ENCODE assay signal across 1 cellular context in genomic region chr1:108560143-108560429, GRCh38.
TF ChIP-seq lines count a peak whose summit lies in the region.

No MANE protein-coding gene starts in this region.

TF ChIP-seq in GM23338, 12 proteins besides CTCF, POLR2A, EP300 and RAD21 (continued from another document):
- TF ChIP-seq EZH2 (IDR thresholded peaks at IDR 0.05; ENCODE audit: low read depth, unreplicated experiment): no peak
- TF ChIP-seq STAT1 (IDR thresholded peaks at IDR 0.05; ENCODE audit: unreplicated experiment): no peak
- TF ChIP-seq, protein P1, sequence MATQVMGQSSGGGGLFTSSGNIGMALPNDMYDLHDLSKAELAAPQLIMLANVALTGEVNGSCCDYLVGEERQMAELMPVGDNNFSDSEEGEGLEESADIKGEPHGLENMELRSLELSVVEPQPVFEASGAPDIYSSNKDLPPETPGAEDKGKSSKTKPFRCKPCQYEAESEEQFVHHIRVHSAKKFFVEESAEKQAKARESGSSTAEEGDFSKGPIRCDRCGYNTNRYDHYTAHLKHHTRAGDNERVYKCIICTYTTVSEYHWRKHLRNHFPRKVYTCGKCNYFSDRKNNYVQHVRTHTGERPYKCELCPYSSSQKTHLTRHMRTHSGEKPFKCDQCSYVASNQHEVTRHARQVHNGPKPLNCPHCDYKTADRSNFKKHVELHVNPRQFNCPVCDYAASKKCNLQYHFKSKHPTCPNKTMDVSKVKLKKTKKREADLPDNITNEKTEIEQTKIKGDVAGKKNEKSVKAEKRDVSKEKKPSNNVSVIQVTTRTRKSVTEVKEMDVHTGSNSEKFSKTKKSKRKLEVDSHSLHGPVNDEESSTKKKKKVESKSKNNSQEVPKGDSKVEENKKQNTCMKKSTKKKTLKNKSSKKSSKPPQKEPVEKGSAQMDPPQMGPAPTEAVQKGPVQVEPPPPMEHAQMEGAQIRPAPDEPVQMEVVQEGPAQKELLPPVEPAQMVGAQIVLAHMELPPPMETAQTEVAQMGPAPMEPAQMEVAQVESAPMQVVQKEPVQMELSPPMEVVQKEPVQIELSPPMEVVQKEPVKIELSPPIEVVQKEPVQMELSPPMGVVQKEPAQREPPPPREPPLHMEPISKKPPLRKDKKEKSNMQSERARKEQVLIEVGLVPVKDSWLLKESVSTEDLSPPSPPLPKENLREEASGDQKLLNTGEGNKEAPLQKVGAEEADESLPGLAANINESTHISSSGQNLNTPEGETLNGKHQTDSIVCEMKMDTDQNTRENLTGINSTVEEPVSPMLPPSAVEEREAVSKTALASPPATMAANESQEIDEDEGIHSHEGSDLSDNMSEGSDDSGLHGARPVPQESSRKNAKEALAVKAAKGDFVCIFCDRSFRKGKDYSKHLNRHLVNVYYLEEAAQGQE (IDR thresholded peaks at IDR 0.05; ENCODE audit: unreplicated experiment): no peak
- TF ChIP-seq ZNF114 (CRISPR knock-in tag; IDR thresholded peaks at IDR 0.05): no peak
- TF ChIP-seq NANOG (IDR thresholded peaks at IDR 0.05; ENCODE audit: borderline replicate concordance): no peak
- no peak for TF ChIP-seq ZNF462 (CRISPR knock-in tag; IDR thresholded peaks at IDR 0.05)
- TF ChIP-seq, protein P2, sequence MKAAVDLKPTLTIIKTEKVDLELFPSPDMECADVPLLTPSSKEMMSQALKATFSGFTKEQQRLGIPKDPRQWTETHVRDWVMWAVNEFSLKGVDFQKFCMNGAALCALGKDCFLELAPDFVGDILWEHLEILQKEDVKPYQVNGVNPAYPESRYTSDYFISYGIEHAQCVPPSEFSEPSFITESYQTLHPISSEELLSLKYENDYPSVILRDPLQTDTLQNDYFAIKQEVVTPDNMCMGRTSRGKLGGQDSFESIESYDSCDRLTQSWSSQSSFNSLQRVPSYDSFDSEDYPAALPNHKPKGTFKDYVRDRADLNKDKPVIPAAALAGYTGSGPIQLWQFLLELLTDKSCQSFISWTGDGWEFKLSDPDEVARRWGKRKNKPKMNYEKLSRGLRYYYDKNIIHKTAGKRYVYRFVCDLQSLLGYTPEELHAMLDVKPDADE (IDR thresholded peaks at IDR 0.05): no peak
